Comparison of ENCODE assay signal across 1 cellular context in the genomic region with DNA sequence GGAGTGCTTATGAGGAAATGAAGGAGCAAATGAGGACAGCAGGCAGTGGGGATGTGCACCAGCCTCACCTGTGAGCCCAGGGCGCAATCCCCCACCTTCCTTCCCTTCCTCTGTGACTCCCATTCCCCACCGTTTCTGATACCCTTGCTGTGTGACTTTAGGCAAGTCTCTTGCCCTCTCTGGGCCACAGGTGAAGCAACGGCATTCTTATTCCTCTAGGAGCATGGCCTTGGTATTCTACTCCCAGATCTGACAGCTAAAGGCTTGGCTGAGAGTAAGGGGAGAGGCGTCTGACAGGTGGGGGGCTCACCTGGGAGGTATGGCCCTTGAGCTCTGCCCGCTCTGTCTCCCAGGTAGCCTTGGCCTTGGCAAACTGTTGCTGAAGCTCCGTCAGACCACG.
TF ChIP-seq lines count a peak whose summit lies in the region.

No MANE protein-coding gene starts in this region.

TF ChIP-seq in K562, 482 proteins besides CTCF, POLR2A, EP300 and RAD21 (continued from another document):
- TF ChIP-seq, protein P1, sequence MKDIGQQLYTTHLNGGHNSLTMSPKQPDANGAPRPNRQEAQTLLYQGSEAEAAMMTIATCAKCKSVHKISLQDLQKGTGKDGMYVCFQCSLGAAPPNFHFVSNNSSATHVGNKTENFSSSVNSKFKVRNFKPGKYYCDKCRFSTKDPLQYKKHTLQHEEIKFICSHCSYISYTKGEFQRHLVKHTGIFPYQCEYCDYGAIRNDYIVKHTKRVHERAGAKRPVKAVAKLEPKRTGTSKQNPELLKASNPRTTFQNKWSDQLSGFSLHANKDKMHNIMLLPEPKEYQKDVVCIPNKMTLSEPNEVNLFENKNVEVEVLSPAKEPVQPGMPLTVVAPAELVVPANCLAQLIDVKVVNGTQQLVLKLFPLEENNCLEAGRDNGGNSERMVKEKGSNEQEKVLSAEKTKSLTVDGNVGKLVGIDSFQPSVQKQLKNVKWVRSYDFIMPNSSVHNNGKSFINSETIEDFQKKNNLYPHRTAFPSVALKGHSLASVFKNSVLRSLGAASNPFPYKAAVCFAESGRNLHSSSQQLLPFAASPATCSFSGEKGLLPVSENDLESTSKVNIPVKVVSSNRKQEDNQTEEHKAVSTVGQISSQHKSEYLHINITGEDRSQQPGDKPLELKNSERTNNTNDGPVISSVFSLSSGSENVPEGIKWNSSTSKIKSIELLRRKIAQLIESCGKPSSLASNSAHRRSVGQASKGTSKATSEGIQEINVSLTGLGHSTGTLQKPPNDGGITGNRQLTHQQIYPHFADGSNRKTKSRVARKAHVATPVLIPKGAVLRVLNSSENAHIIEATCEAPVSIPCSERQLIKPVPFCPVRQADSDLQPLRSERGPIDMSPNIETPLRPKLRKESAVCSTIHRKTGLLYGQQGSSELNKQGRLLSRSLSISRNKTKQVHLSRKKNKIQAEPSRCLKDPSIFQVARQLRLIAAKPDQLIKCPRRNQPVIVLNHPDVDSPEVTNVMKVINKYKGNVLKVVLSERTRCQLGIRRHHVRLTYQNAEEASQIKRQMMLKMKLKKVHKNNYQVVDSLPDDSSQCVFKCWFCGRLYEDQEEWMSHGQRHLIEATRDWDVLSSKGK (CRISPR knock-in tag; IDR thresholded peaks at IDR 0.05) = no peak
- TF ChIP-seq ILK (tag; IDR thresholded peaks at IDR 0.05; ENCODE audit: borderline replicate concordance, low read depth) (no peak), PTBP1 (IDR thresholded peaks at IDR 0.05; ENCODE audit: low read depth, low read length) (peak; percentile 61; the same call in 1 of the 2 replicates), RBM25 (IDR thresholded peaks at IDR 0.05; ENCODE audit: low read depth, low read length, severe bottlenecking) (peak; percentile 88), SMARCA5 (IDR thresholded peaks at IDR 0.05) (peak; percentile 64; the same call in 1 of the 2 replicates)
- TF ChIP-seq, protein P2, sequence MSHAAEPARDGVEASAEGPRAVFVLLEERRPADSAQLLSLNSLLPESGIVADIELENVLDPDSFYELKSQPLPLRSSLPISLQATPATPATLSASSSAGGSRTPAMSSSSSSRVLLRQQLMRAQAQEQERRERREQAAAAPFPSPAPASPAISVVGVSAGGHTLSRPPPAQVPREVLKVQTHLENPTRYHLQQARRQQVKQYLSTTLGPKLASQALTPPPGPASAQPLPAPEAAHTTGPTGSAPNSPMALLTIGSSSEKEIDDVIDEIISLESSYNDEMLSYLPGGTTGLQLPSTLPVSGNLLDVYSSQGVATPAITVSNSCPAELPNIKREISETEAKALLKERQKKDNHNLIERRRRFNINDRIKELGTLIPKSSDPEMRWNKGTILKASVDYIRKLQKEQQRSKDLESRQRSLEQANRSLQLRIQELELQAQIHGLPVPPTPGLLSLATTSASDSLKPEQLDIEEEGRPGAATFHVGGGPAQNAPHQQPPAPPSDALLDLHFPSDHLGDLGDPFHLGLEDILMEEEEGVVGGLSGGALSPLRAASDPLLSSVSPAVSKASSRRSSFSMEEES (CRISPR knock-in tag; IDR thresholded peaks at IDR 0.05) = no peak
